Comparison of ENCODE assay signal across 12 cellular contexts in genomic region chr2:191650896-191651773, GRCh38. TPM values are rescaled to one million over a fixed set of nuclear protein-coding genes. Genes with fewer than 3 reads are reported as not detected.
DNase-seq lines count a peak whose midpoint lies in the region; ATAC-seq, FAIRE-seq and TF ChIP-seq lines count a peak whose summit lies in the region.
"Had no signal": no experiment of that assay in that cellular context is flagged by ENCODE, and none has a peak within 500 bp of the region (broad histone marks: within the 10 kb centered on the region; RNA-seq: fewer than 3 reads in every experiment).

No MANE protein-coding gene starts in this region.

- no peaks in the 10 kb centered on the region for H3K9me1 ChIP-seq in keratinocyte (ENCODE audit: control insufficient read depth, extremely low read depth, insufficient read depth, low read length)

- H3K27ac ChIP-seq in keratinocyte (ENCODE audit: control insufficient read depth, insufficient read depth, low read length), result no peak overlapping the region
- H3K27ac ChIP-seq: lower lobe of right lung had no signal

- FAIRE-seq in keratinocyte (lab: Jason Lieb, UNC), result peak; percentile 32
- FAIRE-seq in urothelium cell line (lab: Jason Lieb, UNC), result no peak

- H4K20me1 ChIP-seq in keratinocyte (ENCODE audit: control insufficient read depth, extremely low read depth, insufficient read depth, low read length), result no peaks in the 10 kb centered on the region

- H3K4me2 ChIP-seq in keratinocyte (ENCODE audit: control insufficient read depth, extremely low read depth, insufficient read depth, low read depth, low read length), result no peak overlapping the region

- no peaks in the 10 kb centered on the region for H3K27me3 ChIP-seq in keratinocyte (ENCODE audit: control insufficient read depth, extremely low read depth, insufficient read depth, low read length)

- H3K79me2 ChIP-seq in keratinocyte (ENCODE audit: control insufficient read depth, insufficient read depth, low read length), result no peaks in the 10 kb centered on the region

- DNase-seq in keratinocyte (ENCODE audit: low read depth, low spot score) (no peak), inferior parietal cortex (ENCODE audit: extremely low spot score) (no peak), urothelium cell line (ENCODE audit: low spot score) (no peak), cerebellar nuclear complex (lab: John Stamatoyannopoulos, UW) (no peak), HUDEP-2 (lab: John Stamatoyannopoulos, UW; ENCODE audit: unreplicated experiment in 76 of 76) (no peak)
- DNase-seq: activated CD4-positive, alpha-beta T cell treated with anti-CD3 and anti-CD28 coated beads for 48 hours; lower lobe of right lung; NCI-H226; stimulated activated CD4-positive, alpha-beta T cell treated with anti-CD3 and anti-CD28 coated beads, Interleukin-4, amount 100 ng/mL, for 1 hour had no signal

- H2AFZ ChIP-seq in keratinocyte (ENCODE audit: control insufficient read depth, low read length), result no peak overlapping the region

- H3K4me3 ChIP-seq in keratinocyte (ENCODE audit: control insufficient read depth in 2 of 3, extremely low read depth in 1 of 3, insufficient read depth in 2 of 3, low read depth in 1 of 3, low read length in 3 of 3), result no peak overlapping the region
- H3K4me3 ChIP-seq: lower lobe of right lung had no signal

- no peaks in the 10 kb centered on the region for H3K36me3 ChIP-seq in keratinocyte (ENCODE audit: control insufficient read depth in 2 of 2, extremely low read depth in 1 of 2, insufficient read depth in 2 of 2, low read length in 2 of 2)
- H3K36me3 ChIP-seq: lower lobe of right lung had no signal

- TF ChIP-seq CTCF in keratinocyte (optimal IDR thresholded peaks at IDR 0.05 in 1 of 3, IDR thresholded peaks at IDR 0.05 in 1 of 3, conservative IDR thresholded peaks at IDR 0.05 in 1 of 3; ENCODE audit: extremely low read depth in 1 of 3, insufficient read depth in 2 of 3, low read length in 3 of 3), result no peak

- ATAC-seq in GM18870 (IDR thresholded peaks at IDR 0.05; ENCODE audit: unreplicated experiment) (peak; percentile 99), GM21526 (IDR thresholded peaks at IDR 0.05; ENCODE audit: low FRiP score, unreplicated experiment) (peak; percentile 97), HG03342 (IDR thresholded peaks at IDR 0.05; ENCODE audit: unreplicated experiment) (peak; percentile 98)
- ATAC-seq: lower lobe of right lung had no signal

- dilution Hi-C loops in keratinocyte (cut with MboI; ENCODE audit: extremely low pct_ligation_motif_present, low sequenced_read_pairs), result no loop called here

- peaks cover 14% of the 10 kb centered on the region for H3K4me1 ChIP-seq in keratinocyte (ENCODE audit: control insufficient read depth, extremely low read depth, insufficient read depth, low read length)
- H3K4me1 ChIP-seq: lower lobe of right lung had no signal

- no peaks in the 10 kb centered on the region for H3K9me3 ChIP-seq in keratinocyte (ENCODE audit: control insufficient read depth, low read depth, low read length)
- H3K9me3 ChIP-seq: lower lobe of right lung had no signal

- H3K9ac ChIP-seq in keratinocyte (ENCODE audit: control insufficient read depth, extremely low read depth, insufficient read depth, low read length), result no peak overlapping the region

RNA-seq across cellular contexts. Expression of gene NABP1, which starts 26.8 kb away (rescaled TPM):
- polyA plus RNA-seq in keratinocyte, result 18.4 to 29.3 TPM (median 22.8 TPM) in 3 replicates
- 29.0 TPM for polyA plus RNA-seq in keratinocyte (2011; ENCODE audit: low read depth)
- polyA plus RNA-seq in keratinocyte (2011; cell fraction: cytosol; rRNA removed), result 9.9 and 14.9 TPM in 2 replicates
- 56.3 and 69.3 TPM in 2 replicates for polyA plus RNA-seq in keratinocyte (2011; cell fraction: nucleus; rRNA removed)
- polyA plus RNA-seq in keratinocyte (2012; ENCODE audit: low replicate concordance), result 21.3 and 25.4 TPM in 2 replicates
- 5.5 to 50.9 TPM (median 24.0 TPM) in 3 replicates for polyA minus RNA-seq in keratinocyte
- 16.3 TPM for polyA minus RNA-seq in keratinocyte (2011; cell fraction: cytosol; rRNA and poly(A)+ RNA removed)
- 45.1 and 82.4 TPM in 2 replicates for polyA minus RNA-seq in keratinocyte (2011; cell fraction: nucleus; rRNA and poly(A)+ RNA removed)
